8 cellular contexts compared by ENCODE assay signal in the genomic region with DNA sequence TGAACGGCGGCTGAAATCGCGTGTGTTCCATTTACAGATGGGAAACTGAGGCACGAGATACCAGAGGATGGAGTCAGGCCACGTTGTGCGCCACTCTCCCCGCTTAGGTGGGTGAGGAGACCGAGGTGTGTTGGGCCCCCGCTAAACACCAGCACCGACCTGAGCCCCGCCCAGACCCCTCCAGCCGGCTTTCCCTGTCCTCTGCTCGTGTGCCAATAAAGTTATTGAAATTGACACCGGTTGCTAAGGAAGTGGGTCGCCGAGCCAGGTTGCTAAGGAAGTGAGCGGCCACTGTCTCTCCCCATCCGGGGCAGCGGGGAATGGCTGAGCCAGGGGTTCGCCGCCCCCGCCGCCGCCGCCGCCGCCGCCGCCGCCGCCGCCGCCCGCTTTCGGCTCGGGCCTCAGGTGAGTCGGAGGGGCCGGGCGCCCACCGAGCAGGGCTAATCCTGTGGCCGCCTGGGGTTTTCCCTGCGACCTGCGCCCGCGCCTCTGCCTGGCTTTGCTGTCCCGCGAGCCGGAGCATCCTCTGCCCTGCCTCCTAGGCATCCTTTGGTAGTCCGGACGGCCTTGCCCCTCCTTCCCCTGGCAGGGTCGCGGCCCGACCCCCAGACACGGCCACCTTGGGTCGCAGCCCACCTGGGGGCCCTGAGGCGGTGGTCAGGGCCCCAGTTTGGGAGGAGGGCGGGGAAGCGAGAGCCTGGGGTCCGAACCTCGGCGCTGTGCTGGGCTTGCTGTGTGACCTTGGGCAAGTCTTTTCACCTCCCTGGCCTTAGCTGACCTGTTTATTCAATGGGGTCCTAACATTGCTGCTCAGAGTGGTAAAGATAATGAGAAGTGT. TPM values are rescaled to one million over a fixed set of nuclear protein-coding genes. Genes with fewer than 3 reads are reported as not detected.
DNase-seq lines count a peak whose midpoint lies in the region; ATAC-seq and TF ChIP-seq lines count a peak whose summit lies in the region.

KIF3B (plus strand) TSS at position 291 of the 838 bp plus-strand sequence. CDS start 32,127 bp downstream, outside the sequence.

- peak within 1 kb of the TSS; percentile 77 for H3K18ac ChIP-seq in IMR-90 (ENCODE audit: low read depth, low read length)

- H3K4me3 Mint-ChIP-seq in Caco-2 (ENCODE audit: unreplicated experiment): peak within 1 kb of the TSS; percentile 90

- peaks cover 13% of the 10 kb centered on the region for H3K9me1 ChIP-seq in IMR-90 (ENCODE audit: insufficient read depth, low read length)

- H3K23ac ChIP-seq in IMR-90 (ENCODE audit: low read depth, low read length): peak within 1 kb of the TSS; percentile 98

- ATAC-seq in GM21515 (IDR thresholded peaks at IDR 0.05; ENCODE audit: unreplicated experiment) (peak; percentile 81), IMR-90 (ENCODE audit: low read depth) (peak; percentile 95)

- peak within 1 kb of the TSS; percentile 68 for H2AK5ac ChIP-seq in IMR-90 (ENCODE audit: low read depth, low read length)

- peak within 1 kb of the TSS; percentile 87; the same call in 1 of the 3 replicates for H2BK15ac ChIP-seq in IMR-90 (ENCODE audit: low read depth, low read length)

- peak within 1 kb of the TSS; percentile 100 for H2AFZ ChIP-seq in IMR-90 (replicated peaks; ENCODE audit: low read length, poor library complexity)

- no peak for TF ChIP-seq POLR2A in IMR-90 (IDR thresholded peaks at IDR 0.05; ENCODE audit: low read depth, low read length)

- peaks cover 6% of the 10 kb centered on the region; the same call in 1 of the 2 replicates for H3K9me3 ChIP-seq in Caco-2
- H3K9me3 ChIP-seq in IMR-90 (ENCODE audit: control insufficient read depth, insufficient read depth, low read length): no peaks in the 10 kb centered on the region

- no peak for TF ChIP-seq RAD21 in IMR-90 (IDR thresholded peaks at IDR 0.05; ENCODE audit: low read length)

- H3K27me3 Mint-ChIP-seq in Caco-2 (ENCODE audit: insufficient read depth, unreplicated experiment): no peaks in the 10 kb centered on the region

- no peaks in the 10 kb centered on the region for H4K20me1 ChIP-seq in IMR-90 (ENCODE audit: insufficient read depth, low read length)

- H3K14ac ChIP-seq in IMR-90 (replicated peaks; ENCODE audit: low read depth, low read length): peak within 1 kb of the TSS; percentile 99

- H2BK20ac ChIP-seq in IMR-90 (ENCODE audit: low read depth, low read length): peak within 1 kb of the TSS; percentile 50; the same call in 1 of the 2 replicates

- POLR2A ChIA-PET in Caco-2 (lab: Charles Lee) (no interaction called here), IMR-90 (lab: Charles Lee; ENCODE audit: unreplicated experiment) (no interaction called here)

- peaks cover 16% of the 10 kb centered on the region for H3K4me1 ChIP-seq in Caco-2
- peaks cover 3% of the 10 kb centered on the region; the same call in 1 of the 2 replicates for H3K4me1 ChIP-seq in IMR-90 (ENCODE audit: control insufficient read depth, insufficient read depth, low read length)

- peaks cover 20% of the 10 kb centered on the region for H3K4me1 Mint-ChIP-seq in Caco-2 (ENCODE audit: low read depth, unreplicated experiment)

- peak within 1 kb of the TSS; percentile 98 for H3K4ac ChIP-seq in IMR-90 (ENCODE audit: low read depth, low read length)

- H3K79me1 ChIP-seq in IMR-90 (ENCODE audit: low read depth in 1 of 2, low read length in 2 of 2): peaks cover 24 to 41% of the 10 kb centered on the region in 2 experiments

- no peaks in the 10 kb centered on the region for H3K27me3 ChIP-seq in Caco-2 (replicated peaks; ENCODE audit: control insufficient read depth, insufficient read depth, low read length)
- no peaks in the 10 kb centered on the region for H3K27me3 ChIP-seq in IMR-90 (ENCODE audit: control insufficient read depth, insufficient read depth, low read length)

- H3K4me2 ChIP-seq in IMR-90 (ENCODE audit: low read depth, low read length): peak within 1 kb of the TSS; percentile 97

- H2AK9ac ChIP-seq in IMR-90 (replicated peaks; ENCODE audit: low read depth, low read length, poor library complexity): peak within 1 kb of the TSS; percentile 98

- 6% methylated on average over 20 of the region's 62 CpGs; no CpG with 5 or more reads in 1 of the 2 experiments for WGBS in IMR-90 (ENCODE audit: extremely low coverage in 2 of 2, insufficient read length in 1 of 2), 2 experiments

- intact Hi-C loops in Caco-2 (cut with micrococcal nuclease; ENCODE audit: unreplicated experiment): loop anchor here (1.0 to 5.0 kb wide), 3 partner anchors 12 to 35 kb away; no protein-coding TSS in a partner anchor
- intact Hi-C loops in IMR-90 (cut with micrococcal nuclease): no loop called here

- dilution Hi-C loops in IMR-90 (cut with HindIII; ENCODE audit: low sequenced_read_pairs, unreplicated experiment): no loop called here

- peak within 1 kb of the TSS; percentile 86; the same call in 1 of the 2 replicates for H2BK120ac ChIP-seq in IMR-90 (ENCODE audit: low read depth, low read length)

- peaks cover 15% of the 10 kb centered on the region for H3K36me3 Mint-ChIP-seq in Caco-2 (ENCODE audit: insufficient read depth, unreplicated experiment)

- peaks cover 14% of the 10 kb centered on the region for H3K9me3 Mint-ChIP-seq in Caco-2 (ENCODE audit: unreplicated experiment)

- H3K27ac ChIP-seq in IMR-90 (ENCODE audit: insufficient read depth, low read length): peak within 1 kb of the TSS; percentile 50

- TF ChIP-seq CTCF in Caco-2 (IDR thresholded peaks at IDR 0.05; ENCODE audit: insufficient read depth in 1 of 2, low read depth in 1 of 2, low read length in 1 of 2, severe bottlenecking in 1 of 2, unreplicated experiment in 1 of 2) (no peak), IMR-90 (conservative IDR thresholded peaks at IDR 0.05; ENCODE audit: low read depth, low read length) (no peak), epithelial cell of esophagus (IDR thresholded peaks at IDR 0.05; ENCODE audit: insufficient read depth, low read depth, low read length, missing control alignments) (no peak)

- H3K4me3 ChIP-seq in Caco-2 (ENCODE audit: low read depth, low read length) (peak within 1 kb of the TSS; percentile 84), IMR-90 (ENCODE audit: insufficient read depth, low read depth, low read length) (peak within 1 kb of the TSS; percentile 90), epithelial cell of esophagus (ENCODE audit: low read length) (peak within 1 kb of the TSS; percentile 84)

- H3K27ac Mint-ChIP-seq in Caco-2 (ENCODE audit: unreplicated experiment): peak within 1 kb of the TSS; percentile 88

- DNase-seq in Caco-2: peak; percentile 97 to 98
- peak; percentile 90 for DNase-seq in IMR-90
- peak; percentile 91 for DNase-seq in OCI-M1 (lab: John Stamatoyannopoulos, UW)
- DNase-seq in activated T-cell treated with anti-CD3 and anti-CD28 coated beads for 24 hours (ENCODE audit: low read depth): peak; percentile 86
- peak; percentile 89 for DNase-seq in epithelial cell of esophagus (ENCODE audit: low read depth)
- DNase-seq in middle frontal gyrus (ENCODE audit: extremely low spot score, low spot score): peak; percentile 70
- DNase-seq in stimulated activated CD8-positive, alpha-beta memory T cell treated with anti-CD3 and anti-CD28 coated beads, Interleukin-15, amount 100 ng/mL, for 48 hours (ENCODE audit: low read depth in 2 of 2): peak; percentile 81 to 82

- in situ Hi-C loops in IMR-90 (cut with MboI; ENCODE audit: low sequenced_read_pairs): no loop called here

- peak within 1 kb of the TSS; percentile 44 for H2BK5ac ChIP-seq in IMR-90 (ENCODE audit: low read depth, low read length, poor library complexity, severe bottlenecking)

- H4K91ac ChIP-seq in IMR-90 (ENCODE audit: insufficient read depth, low read depth, low read length): peak within 1 kb of the TSS; percentile 98

- peak within 1 kb of the TSS; percentile 100 for H4K8ac ChIP-seq in IMR-90 (ENCODE audit: low read depth in 2 of 2, low read length in 2 of 2)

- H3K36me3 ChIP-seq in Caco-2 (ENCODE audit: control insufficient read depth, insufficient read depth, low read length): 0 out of 2 replicates have a peak, but pooled peaks cover 1% of the 10 kb centered on the region
- peaks cover 2% of the 10 kb centered on the region; the same call in 1 of the 2 replicates for H3K36me3 ChIP-seq in IMR-90 (ENCODE audit: control insufficient read depth, insufficient read depth, low read length)

- peak within 1 kb of the TSS; percentile 69; the same call in 1 of the 2 replicates for H3K56ac ChIP-seq in IMR-90 (ENCODE audit: extremely low read depth, insufficient read depth, low read length)

- BruUV-seq in Caco-2 (replicated peaks; lab: Mats Ljungman, UMichigan) (no TSS peak), IMR-90 (replicated peaks; lab: Mats Ljungman, UMichigan) (no TSS peak)

- peak within 1 kb of the TSS; percentile 76 for H3K9ac ChIP-seq in IMR-90 (ENCODE audit: low read depth, low read length)

- CTCF ChIA-PET in Caco-2 (lab: Charles Lee): no interaction called here
- CTCF ChIA-PET in IMR-90 (lab: Yijun Ruan, JAX): no interaction called here

- H4K5ac ChIP-seq in IMR-90 (ENCODE audit: low read depth, low read length): peak within 1 kb of the TSS; percentile 99

TF ChIP-seq in IMR-90, 13 proteins besides CTCF, POLR2A, EP300 and RAD21:
- no peak for TF ChIP-seq USF2 (IDR thresholded peaks at IDR 0.05; ENCODE audit: low read depth, low read length)
- peak; percentile 84 for TF ChIP-seq MAZ (IDR thresholded peaks at IDR 0.05; ENCODE audit: borderline replicate concordance, low read depth, low read length)
- TF ChIP-seq CEBPB (IDR thresholded peaks at IDR 0.05; ENCODE audit: low read depth, low read length): no peak
- TF ChIP-seq MAFK (IDR thresholded peaks at IDR 0.05; ENCODE audit: low read depth, low read length): no peak
- peak; percentile 43; the same call in 1 of the 2 replicates for TF ChIP-seq FOS (IDR thresholded peaks at IDR 0.05; ENCODE audit: low read depth, low read length)
- no peak for TF ChIP-seq BHLHE40 (IDR thresholded peaks at IDR 0.05; ENCODE audit: low read depth, low read length)
- TF ChIP-seq MXI1 (IDR thresholded peaks at IDR 0.05; ENCODE audit: borderline replicate concordance, low read depth, low read length): no peak
TF ChIP-seq in IMR-90: peak in this region for 2.

RNA-seq across cellular contexts. Expression of gene KIF3B, which starts in this region (rescaled TPM):
- 49.0 and 50.0 TPM in 2 replicates for total RNA-seq in Caco-2 (2022)
- total RNA-seq in IMR-90 (2012; rRNA removed): 25.3 and 28.1 TPM in 2 replicates
- 15.8 and 17.1 TPM in 2 replicates for polyA plus RNA-seq in IMR-90 (2012; rRNA removed)
- polyA plus RNA-seq in IMR-90 (2012; cell fraction: cytosol; rRNA removed): 6.9 and 13.8 TPM in 2 replicates
- polyA plus RNA-seq in IMR-90 (2012; cell fraction: nucleus; rRNA removed; ENCODE audit: low replicate concordance): 3.4 and 10.0 TPM in 2 replicates

Comparison
In these comparisons a context has a peak if more than half of its experiments do, and no peak if none do; other contexts are left out.
1. Peak in every context shown above with its lines: DNase-seq, ATAC-seq, H3K4me3 ChIP-seq and H3K27ac ChIP-seq.